Comparison of ENCODE assay signal across 16 cellular contexts in the genomic region with DNA sequence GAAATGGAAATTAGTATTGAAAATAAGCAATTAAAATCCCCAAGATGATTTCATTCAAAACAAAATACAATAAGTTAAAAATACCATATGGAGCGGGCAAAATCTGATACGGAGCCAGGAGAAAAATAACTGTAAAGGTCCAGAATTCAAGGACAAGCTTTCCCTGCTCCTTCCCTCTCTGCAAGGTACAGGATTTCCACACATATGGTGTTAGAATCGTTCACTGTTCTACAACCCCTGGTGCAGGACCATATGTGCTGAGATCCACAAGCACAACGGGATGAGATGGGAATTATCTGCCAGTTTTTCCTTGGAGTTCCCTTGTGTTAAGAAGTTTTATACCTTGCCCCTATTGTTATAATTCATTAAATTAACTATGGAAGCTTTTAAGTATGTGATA.
DNase-seq lines count a peak whose midpoint lies in the region; ATAC-seq and TF ChIP-seq lines count a peak whose summit lies in the region.
"Had no signal": no experiment of that assay in that cellular context is flagged by ENCODE, and none has a peak within 500 bp of the region (broad histone marks: within the 10 kb centered on the region; RNA-seq: fewer than 3 reads in every experiment).

No MANE protein-coding gene starts in this region.

- H3K4me3 Mint-ChIP-seq in Caco-2 (ENCODE audit: unreplicated experiment), result no peak overlapping the region
- H3K4me3 Mint-ChIP-seq: CD4-positive, alpha-beta T cell had no signal

- H3K27me3 Mint-ChIP-seq in Caco-2 (ENCODE audit: insufficient read depth, unreplicated experiment), result no peaks in the 10 kb centered on the region
- H3K27me3 Mint-ChIP-seq: CD4-positive, alpha-beta T cell had no signal

- intact Hi-C loops in Caco-2 (cut with micrococcal nuclease; ENCODE audit: unreplicated experiment) (no loop called here), psoas muscle (cut with DNase I) (no loop called here)

- CTCF ChIA-PET in Caco-2 (lab: Charles Lee), result no interaction called here

- H3K36me3 Mint-ChIP-seq in Caco-2 (ENCODE audit: insufficient read depth, unreplicated experiment), result peaks cover 19% of the 10 kb centered on the region

- H3K9me3 Mint-ChIP-seq in Caco-2 (ENCODE audit: unreplicated experiment), result peaks cover 43% of the 10 kb centered on the region
- H3K9me3 Mint-ChIP-seq: CD4-positive, alpha-beta T cell had no signal

- no peaks in the 10 kb centered on the region for H3K27me3 ChIP-seq in Caco-2 (replicated peaks; ENCODE audit: control insufficient read depth, insufficient read depth, low read length)
- H3K27me3 ChIP-seq in psoas muscle (ENCODE audit: insufficient read depth in 3 of 3, low read length in 2 of 3), result no peaks in the 10 kb centered on the region

- H3K9me3 ChIP-seq in Caco-2, result peaks cover 24% of the 10 kb centered on the region
- no peaks in the 10 kb centered on the region for H3K9me3 ChIP-seq in psoas muscle
- H3K9me3 ChIP-seq: HAP-1 had no signal

- peaks cover 9% of the 10 kb centered on the region for H3K4me1 ChIP-seq in Caco-2
- no peaks in the 10 kb centered on the region for H3K4me1 ChIP-seq in psoas muscle
- H3K4me1 ChIP-seq: HAP-1 had no signal

- no peak overlapping the region for H3K27ac Mint-ChIP-seq in Caco-2 (ENCODE audit: unreplicated experiment)
- H3K27ac Mint-ChIP-seq: CD4-positive, alpha-beta T cell had no signal

- WGBS in psoas muscle, 3 donors, result 59 to 73% (median 59%) methylated on average over 4 of the region's 4 CpGs

- no peak overlapping the region for H3K27ac ChIP-seq in psoas muscle
- H3K27ac ChIP-seq: C4-2B, GM23248, HL-60 had no signal

- POLR2A ChIA-PET in Caco-2 (lab: Charles Lee), result no interaction called here

- ATAC-seq in psoas muscle, result no peak
- ATAC-seq: K562 had no signal

- DNase-seq in NCI-H82 (lab: John Stamatoyannopoulos, UW) (peak; percentile 32), NCI-H82 treated with DMSO at 0.1 percent for 48 hours (lab: John Stamatoyannopoulos, UW; ENCODE audit: unreplicated experiment) (no peak), NCI-H524 (lab: John Stamatoyannopoulos, UW) (peak; percentile 11 to 69), cerebellar nuclear complex (lab: John Stamatoyannopoulos, UW) (peak; percentile 69 to 85), Caco-2 (no peak), psoas muscle (no peak), medulla oblongata (ENCODE audit: extremely low spot score) (no peak)
- DNase-seq: ACHN; CD4-positive, alpha-beta T cell; GDM1; GM23248; IMR-90 had no signal

- TF ChIP-seq CTCF in Caco-2 (IDR thresholded peaks at IDR 0.05; ENCODE audit: insufficient read depth in 1 of 2, low read depth in 1 of 2, low read length in 1 of 2, severe bottlenecking in 1 of 2, unreplicated experiment in 1 of 2) (no peak), psoas muscle (IDR thresholded peaks at IDR 0.05) (no peak)

- H3K4me3 ChIP-seq in Caco-2 (ENCODE audit: low read depth, low read length) (no peak overlapping the region), psoas muscle (no peak overlapping the region)
- H3K4me3 ChIP-seq: GM23248, HAP-1, K562 had no signal

- no TSS peak for BruUV-seq in Caco-2 (replicated peaks; lab: Mats Ljungman, UMichigan)

- no peaks in the 10 kb centered on the region for H3K36me3 ChIP-seq in Caco-2 (ENCODE audit: control insufficient read depth, insufficient read depth, low read length)
- no peaks in the 10 kb centered on the region for H3K36me3 ChIP-seq in psoas muscle (ENCODE audit: insufficient read depth in 1 of 2, low read depth in 1 of 2)
- H3K36me3 ChIP-seq: HAP-1 had no signal

- peaks cover 22% of the 10 kb centered on the region for H3K4me1 Mint-ChIP-seq in Caco-2 (ENCODE audit: low read depth, unreplicated experiment)

Comparison
In these comparisons a context has a peak if more than half of its experiments do, and no peak if none do; other contexts are left out.
1. DNase-seq: peak in NCI-H82 (single experiment), NCI-H524 (2 of 2) and cerebellar nuclear complex (2 of 2); none in NCI-H82 treated with DMSO at 0.1 percent for 48 hours (single experiment), Caco-2 (0 of 2), psoas muscle (0 of 2) and medulla oblongata (single experiment).